In the genomic region with DNA sequence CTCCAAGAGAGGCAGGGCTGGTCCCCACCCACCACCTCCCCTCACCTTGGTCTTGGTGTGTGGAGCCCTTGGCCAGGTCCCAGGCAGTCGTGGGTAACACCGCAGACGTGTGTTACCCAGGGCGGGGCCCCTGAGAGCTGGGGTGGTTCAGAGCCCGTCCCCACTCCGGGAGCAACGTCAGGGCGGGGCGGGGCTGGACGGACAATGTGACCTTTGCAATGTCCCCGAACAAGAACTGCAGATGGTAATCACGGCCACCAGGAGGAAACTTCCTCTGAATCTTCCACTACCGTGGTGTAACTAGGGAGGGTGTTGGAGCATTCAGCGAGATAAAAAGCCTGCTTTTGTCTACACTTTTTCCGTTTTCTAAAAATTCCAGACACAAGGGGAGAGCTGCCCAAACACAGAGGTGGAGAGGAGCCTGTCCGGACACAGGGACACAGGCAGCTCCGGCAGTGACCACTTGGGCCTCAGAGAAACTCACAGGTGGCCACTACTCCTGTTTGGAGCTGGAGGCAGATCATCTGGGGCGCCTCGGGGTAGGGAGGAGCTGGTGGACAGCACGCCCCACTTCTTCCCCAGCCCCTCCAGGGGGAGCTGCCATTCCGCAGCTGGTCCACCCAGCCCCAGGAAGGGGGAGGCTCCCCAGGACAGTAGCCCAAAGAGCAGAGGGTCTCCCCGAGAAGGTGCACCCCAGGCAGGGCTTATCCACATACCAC, we compare ENCODE assay signal across 8 cellular contexts. TPM values are rescaled to one million over a fixed set of nuclear protein-coding genes. Genes with fewer than 3 reads are reported as not detected.
DNase-seq lines count a peak whose midpoint lies in the region; ATAC-seq, FAIRE-seq and TF ChIP-seq lines count a peak whose summit lies in the region.

No MANE protein-coding gene starts in this region.

- no peaks in the 10 kb centered on the region for H4K20me1 ChIP-seq in PC-9 (ENCODE audit: insufficient read depth)

- FAIRE-seq in islet of Langerhans (lab: Jason Lieb, UNC) (peak; percentile 73), small intestine (lab: Jason Lieb, UNC) (no peak)

- H2AFZ ChIP-seq in ACC112 (ENCODE audit: low read length, unreplicated experiment) = peak overlapping the region; percentile 83
- peak overlapping the region; percentile 68 for H2AFZ ChIP-seq in PC-9

- CTCF ChIA-PET in PC-9 (lab: Charles Lee) = interaction anchor here (0.6 to 1.5 kb wide), 5 partner anchors 17 to 175 kb away, joined by 3 to 7 read pairs (median 4); no protein-coding TSS in a partner anchor

- BruUV-seq in PC-9 (replicated peaks; lab: Mats Ljungman, UMichigan) = no TSS peak

- DNase-seq in GM12865 (ENCODE audit: low read depth) (peak; percentile 54), PC-9 (peak; percentile 76 to 92), caudate nucleus (lab: John Stamatoyannopoulos, UW) (peak in 16 of 61 donors; percentile 7 to 34 (median 22)), small intestine (peak; percentile 97), NCI-H446 treated with DMSO at 0.1 percent for 48 hours (lab: John Stamatoyannopoulos, UW) (no peak)

- ATAC-seq in GM21367 (IDR thresholded peaks at IDR 0.05; ENCODE audit: unreplicated experiment) = no peak

- 2 to 11% (median 5%) methylated on average over 22 of the region's 22 CpGs for WGBS in small intestine, 3 donors

- peak overlapping the region; percentile 29; the same call in 1 of the 2 replicates for H3K4me3 ChIP-seq in ACC112 (ENCODE audit: low read depth, low read length)
- no peak overlapping the region for H3K4me3 ChIP-seq in GM12865 (ENCODE audit: low read depth, low read length)
- peak overlapping the region; percentile 39; the same call in 1 of the 2 replicates for H3K4me3 ChIP-seq in PC-9
- peak overlapping the region in 1 of 2 donors; percentile 37 for H3K4me3 ChIP-seq in small intestine (ENCODE audit: low read depth in 1 of 2, low read length in 2 of 2)

- H3K4me1 ChIP-seq in ACC112 (ENCODE audit: control insufficient read depth, insufficient read depth, low read length, unreplicated experiment) (peaks cover 10% of the 10 kb centered on the region), PC-9 (replicated peaks; ENCODE audit: insufficient read depth) (peaks cover 11% of the 10 kb centered on the region), small intestine (ENCODE audit: control insufficient read depth in 2 of 2, insufficient read depth in 1 of 2, low read depth in 1 of 2, low read length in 1 of 2) (peaks cover 3 to 5% of the 10 kb centered on the region in 2 donors)

- H3K9me2 ChIP-seq in PC-9 (ENCODE audit: insufficient read depth) = no peaks in the 10 kb centered on the region

- H3K79me2 ChIP-seq in ACC112 (ENCODE audit: control insufficient read depth, insufficient read depth, low read length, unreplicated experiment) = no peaks in the 10 kb centered on the region
- no peaks in the 10 kb centered on the region for H3K79me2 ChIP-seq in PC-9 (ENCODE audit: low read depth)

- peak; percentile 10 for TF ChIP-seq CTCF in GM12865 (IDR thresholded peaks at IDR 0.05; ENCODE audit: insufficient read depth, low read depth, low read length, missing control alignments)
- TF ChIP-seq CTCF in PC-9 (conservative IDR thresholded peaks at IDR 0.05) = peak; percentile 66

- intact Hi-C loops in PC-9 (cut with micrococcal nuclease; ENCODE audit: unreplicated experiment) = loop anchor here (1.0 to 2.0 kb wide), 4 partner anchors 20 to 175 kb away; no protein-coding TSS in a partner anchor

- H3K9me3 ChIP-seq in PC-9 (ENCODE audit: insufficient read depth, low read depth) (no peaks in the 10 kb centered on the region), small intestine (ENCODE audit: control insufficient read depth, low read depth) (no peaks in the 10 kb centered on the region)

- no peaks in the 10 kb centered on the region for H3K27me3 ChIP-seq in ACC112 (ENCODE audit: insufficient read depth, low read length)
- no peaks in the 10 kb centered on the region for H3K27me3 ChIP-seq in PC-9 (ENCODE audit: insufficient read depth, low read depth)
- H3K27me3 ChIP-seq in small intestine (ENCODE audit: control insufficient read depth in 2 of 2, insufficient read depth in 2 of 2, low read length in 2 of 2) = no peaks in the 10 kb centered on the region

- H3F3A ChIP-seq in PC-9 (ENCODE audit: insufficient read depth, low read depth) = peaks cover 15% of the 10 kb centered on the region; the same call in 1 of the 2 replicates

- POLR2A ChIA-PET in PC-9 (lab: Charles Lee; ENCODE audit: unreplicated experiment) = interaction anchor here (0.6 to 1.1 kb wide), 9 partner anchors 16 to 209 kb away, joined by 3 to 9 read pairs (median 6); a partner anchor contains a TSS

- no peaks in the 10 kb centered on the region for H3K36me3 ChIP-seq in ACC112 (ENCODE audit: insufficient read depth, low read length)
- no peaks in the 10 kb centered on the region for H3K36me3 ChIP-seq in PC-9 (ENCODE audit: low read depth)
- no peaks in the 10 kb centered on the region for H3K36me3 ChIP-seq in small intestine (ENCODE audit: control insufficient read depth in 2 of 2, insufficient read depth in 2 of 2, low read length in 2 of 2)

- peak overlapping the region; percentile 75 for H3K4me2 ChIP-seq in PC-9

- H3K27ac ChIP-seq in ACC112 (ENCODE audit: low read depth, low read length) (no peak overlapping the region), PC-9 (peak overlapping the region; percentile 38; the same call in 1 of the 2 replicates), caudate nucleus (ENCODE audit: low read depth, low read length) (peak overlapping the region; percentile 44), small intestine (ENCODE audit: low read depth in 1 of 2, low read length in 1 of 2) (peak overlapping the region; percentile 84 to 92)

RNA-seq across cellular contexts. Expression of a gene that starts 14.2 kb away (rescaled TPM):
- total RNA-seq in PC-9 (2021) = 127 and 130 TPM in 2 replicates
- 10 to 100 TPM; 48.4 to 79.9 (median 78.5) TPM for polyA plus RNA-seq in small intestine
